In the genomic region with DNA sequence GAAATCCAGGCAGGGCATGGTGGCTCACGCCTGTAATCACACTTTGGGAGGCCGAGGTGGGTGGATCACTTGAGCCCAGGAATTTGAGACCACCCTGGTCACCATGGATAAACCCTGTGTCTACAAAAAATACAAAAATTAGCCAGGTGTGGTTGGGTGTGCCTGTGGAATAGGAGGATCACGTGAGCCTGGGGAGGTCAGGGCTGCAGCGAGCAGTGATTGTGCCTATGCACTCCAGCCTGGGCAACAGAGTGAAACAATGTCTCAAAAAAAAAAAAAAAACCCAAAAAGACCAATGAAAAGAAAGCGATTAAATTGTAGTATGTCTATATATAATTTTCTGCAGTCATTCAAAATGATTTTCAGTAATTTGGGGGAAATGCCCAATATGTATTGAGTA, we compare ENCODE assay signal across 37 cellular contexts.
"Had no signal": no experiment of that assay in that cellular context is flagged by ENCODE, and none has a peak within 500 bp of the region (broad histone marks: within the 10 kb centered on the region; RNA-seq: fewer than 3 reads in every experiment).

No MANE protein-coding gene starts in this region.

- H3K27me3 Mint-ChIP-seq: activated CD4-positive, alpha-beta memory T cell treated with anti-CD3 and anti-CD28 coated beads, Interleukin-2, amount 10 ng/mL, durations not matched to agents 7 days and 5 days; activated CD4-positive, alpha-beta T cell treated with anti-CD3 and anti-CD28 coated beads for 36 hours; activated CD4-positive, alpha-beta T cell treated with anti-CD3 and anti-CD28 coated beads, Interleukin-2, amount 10 ng/mL, durations not matched to agents 7 days and 5 days; activated CD8-positive, alpha-beta memory T cell treated with anti-CD3 and anti-CD28 coated beads, Interleukin-2, amount 10 ng/mL, durations not matched to agents 7 days and 5 days; activated naive CD4-positive, alpha-beta T cell treated with anti-CD3 and anti-CD28 coated beads, Interleukin-2, amount 10 ng/mL, durations not matched to agents 7 days and 5 days; activated naive CD4-positive, alpha-beta T cell treated with anti-CD3 and anti-CD28 coated beads, Interleukin-2, amount 50 U/mL, for 24 hours; activated naive CD8-positive, alpha-beta T cell; activated naive CD8-positive, alpha-beta T cell treated with anti-CD3 and anti-CD28 coated beads, Interleukin-2, amount 10 ng/mL, durations not matched to agents 7 days and 5 days; activated naive CD8-positive, alpha-beta T cell treated with anti-CD3 and anti-CD28 coated beads, Interleukin-2, amount 50 U/mL, for 24 hours; activated T-cell treated with anti-CD3 and anti-CD28 coated beads, Interleukin-2, amount 50 U/mL, for 24 hours had no signal

- H3K9me3 ChIP-seq: ascending aorta, body of pancreas, breast epithelium had no signal

- H3K9me3 Mint-ChIP-seq: activated CD4-positive, alpha-beta memory T cell treated with anti-CD3 and anti-CD28 coated beads, Interleukin-2, amount 10 ng/mL, durations not matched to agents 7 days and 5 days; activated CD4-positive, alpha-beta T cell treated with anti-CD3 and anti-CD28 coated beads, Interleukin-2, amount 10 ng/mL, durations not matched to agents 7 days and 5 days; activated naive CD4-positive, alpha-beta T cell treated with anti-CD3 and anti-CD28 coated beads, Interleukin-2, amount 10 ng/mL, durations not matched to agents 7 days and 5 days; activated naive CD4-positive, alpha-beta T cell treated with anti-CD3 and anti-CD28 coated beads, Interleukin-2, amount 50 U/mL, for 24 hours; activated naive CD8-positive, alpha-beta T cell treated with anti-CD3 and anti-CD28 coated beads, Interleukin-2, amount 10 ng/mL, durations not matched to agents 7 days and 5 days; activated naive CD8-positive, alpha-beta T cell treated with anti-CD3 and anti-CD28 coated beads, Interleukin-2, amount 50 U/mL, for 24 hours; activated T-cell treated with anti-CD3 and anti-CD28 coated beads, Interleukin-2, amount 50 U/mL, for 24 hours; activated T-helper 2 cell treated with anti-CD3 and anti-CD28 coated beads, Interferon-gamma antibody, Interleukin-2, Interleukin-4, amounts not matched to agents 10 μg/mL and 5 μg/mL and 100 μg/mL, durations not matched to agents 14 hours and 24 hours and 36 hours; T-helper 1 cell treated with Interleukin-12 subunit alpha and Interleukin-12 subunit beta and Interleukin-4 antibody, amounts not matched to agents 30 μg/mL and 1 μg/mL, for 36 hours; T-helper 2 cell treated with Interferon-gamma antibody and Interleukin-4, amounts not matched to agents 5 μg/mL and 100 μg/mL, for 36 hours; WTC11 had no signal

- ATAC-seq: activated CD4-positive, alpha-beta T cell treated with anti-CD3 and anti-CD28 coated beads for 36 hours; activated CD4-positive, CD25-positive, alpha-beta regulatory T cell treated with anti-CD3 and anti-CD28 coated beads, Interleukin-2, amount 50 U/mL, for 24 hours; activated CD8-positive, alpha-beta memory T cell treated with anti-CD3 and anti-CD28 coated beads, Interleukin-2, amount 10 ng/mL, durations not matched to agents 7 days and 5 days; activated CD8-positive, alpha-beta T cell treated with anti-CD3 and anti-CD28 coated beads, Interleukin-2, amount 10 ng/mL, durations not matched to agents 7 days and 5 days; activated naive CD8-positive, alpha-beta T cell treated with anti-CD3 and anti-CD28 coated beads, Interleukin-2, amount 50 U/mL, for 24 hours; body of pancreas; WTC11 had no signal

- H3K36me3 ChIP-seq: breast epithelium had no signal

- H3K4me1 Mint-ChIP-seq: WTC11 had no signal

- H3K27ac Mint-ChIP-seq: activated CD4-positive, alpha-beta memory T cell treated with anti-CD3 and anti-CD28 coated beads, Interleukin-2, amount 10 ng/mL, durations not matched to agents 7 days and 5 days; activated CD4-positive, alpha-beta T cell treated with anti-CD3 and anti-CD28 coated beads for 36 hours; activated CD8-positive, alpha-beta memory T cell treated with anti-CD3 and anti-CD28 coated beads, Interleukin-2, amount 10 ng/mL, durations not matched to agents 7 days and 5 days; activated CD8-positive, alpha-beta T cell treated with anti-CD3 and anti-CD28 coated beads, Interleukin-2, amount 10 ng/mL, durations not matched to agents 7 days and 5 days; activated naive CD4-positive, alpha-beta T cell treated with anti-CD3 and anti-CD28 coated beads, Interleukin-2, amount 10 ng/mL, durations not matched to agents 7 days and 5 days; activated naive CD8-positive, alpha-beta T cell; activated naive CD8-positive, alpha-beta T cell treated with anti-CD3 and anti-CD28 coated beads, Interleukin-2, amount 10 ng/mL, durations not matched to agents 7 days and 5 days; activated naive CD8-positive, alpha-beta T cell treated with anti-CD3 and anti-CD28 coated beads, Interleukin-2, amount 50 U/mL, for 24 hours; activated T-cell treated with anti-CD3 and anti-CD28 coated beads, Interleukin-2, amount 50 U/mL, for 24 hours; activated T-helper 2 cell treated with anti-CD3 and anti-CD28 coated beads, Interferon-gamma antibody, Interleukin-2, Interleukin-4, amounts not matched to agents 10 μg/mL and 5 μg/mL and 100 μg/mL, durations not matched to agents 14 hours and 24 hours and 36 hours; T-helper 1 cell treated with Interleukin-12 subunit alpha and Interleukin-12 subunit beta and Interleukin-4 antibody, amounts not matched to agents 30 μg/mL and 1 μg/mL, for 36 hours; T-helper 2 cell treated with Interferon-gamma antibody and Interleukin-4, amounts not matched to agents 5 μg/mL and 100 μg/mL, for 36 hours; WTC11 had no signal

- H3K4me3 Mint-ChIP-seq: activated CD4-positive, alpha-beta memory T cell treated with anti-CD3 and anti-CD28 coated beads, Interleukin-2, amount 10 ng/mL, durations not matched to agents 7 days and 5 days; activated CD4-positive, alpha-beta T cell treated with anti-CD3 and anti-CD28 coated beads for 36 hours; activated CD4-positive, alpha-beta T cell treated with anti-CD3 and anti-CD28 coated beads, Interleukin-2, amount 10 ng/mL, durations not matched to agents 7 days and 5 days; activated CD8-positive, alpha-beta memory T cell treated with anti-CD3 and anti-CD28 coated beads, Interleukin-2, amount 10 ng/mL, durations not matched to agents 7 days and 5 days; activated CD8-positive, alpha-beta T cell treated with anti-CD3 and anti-CD28 coated beads, Interleukin-2, amount 10 ng/mL, durations not matched to agents 7 days and 5 days; activated naive CD4-positive, alpha-beta T cell treated with anti-CD3 and anti-CD28 coated beads, Interleukin-2, amount 10 ng/mL, durations not matched to agents 7 days and 5 days; activated naive CD4-positive, alpha-beta T cell treated with anti-CD3 and anti-CD28 coated beads, Interleukin-2, amount 50 U/mL, for 24 hours; activated naive CD8-positive, alpha-beta T cell; activated naive CD8-positive, alpha-beta T cell treated with anti-CD3 and anti-CD28 coated beads, Interleukin-2, amount 10 ng/mL, durations not matched to agents 7 days and 5 days; activated naive CD8-positive, alpha-beta T cell treated with anti-CD3 and anti-CD28 coated beads, Interleukin-2, amount 50 U/mL, for 24 hours; activated T-cell treated with anti-CD3 and anti-CD28 coated beads, Interleukin-2, amount 50 U/mL, for 24 hours; T-helper 1 cell treated with Interleukin-12 subunit alpha and Interleukin-12 subunit beta and Interleukin-4 antibody, amounts not matched to agents 30 μg/mL and 1 μg/mL, for 36 hours; T-helper 2 cell treated with Interferon-gamma antibody and Interleukin-4, amounts not matched to agents 5 μg/mL and 100 μg/mL, for 36 hours; WTC11 had no signal

- H3K27ac ChIP-seq: ascending aorta, body of pancreas, brain microvascular endothelial cell, breast epithelium, WERI-Rb-1 had no signal

- DNase-seq: activated CD4-positive, alpha-beta memory T cell treated with anti-CD3 and anti-CD28 coated beads, Interleukin-2, amount 10 ng/mL, durations not matched to agents 7 days and 5 days; activated CD4-positive, alpha-beta T cell treated with anti-CD3 and anti-CD28 coated beads for 1 hour; activated CD4-positive, alpha-beta T cell treated with anti-CD3 and anti-CD28 coated beads for 36 hours; activated CD4-positive, alpha-beta T cell treated with anti-CD3 and anti-CD28 coated beads for 48 hours; activated CD4-positive, alpha-beta T cell treated with anti-CD3 and anti-CD28 coated beads, Interleukin-2, amount 10 ng/mL, durations not matched to agents 7 days and 5 days; activated CD4-positive, alpha-beta T cell treated with anti-CD3 and anti-CD28 coated beads, Interleukin-2, amount 50 U/mL, for 48 hours; activated CD4-positive, CD25-positive, alpha-beta regulatory T cell; activated CD8-positive, alpha-beta memory T cell treated with anti-CD3 and anti-CD28 coated beads for 24 hours; activated CD8-positive, alpha-beta memory T cell treated with anti-CD3 and anti-CD28 coated beads, Interleukin-2, amount 10 ng/mL, durations not matched to agents 7 days and 5 days; activated CD8-positive, alpha-beta memory T cell treated with anti-CD3 and anti-CD28 coated beads, Interleukin-2, amount 50 U/mL, for 48 hours; activated CD8-positive, alpha-beta T cell treated with anti-CD3 and anti-CD28 coated beads, Interleukin-2, amount 10 ng/mL, durations not matched to agents 7 days and 5 days; activated effector memory CD4-positive, alpha-beta T cell treated with Interleukin-2 at 50 U/mL for 16 hours; activated gamma-delta T cell; activated naive CD4-positive, alpha-beta T cell treated with anti-CD3 and anti-CD28 coated beads, Interleukin-2, amount 10 ng/mL, durations not matched to agents 7 days and 5 days; activated naive CD4-positive, alpha-beta T cell treated with Interleukin-2 at 50 U/mL for 16 hours; activated naive CD8-positive, alpha-beta T cell treated with anti-CD3 and anti-CD28 coated beads, Interleukin-2, amount 10 ng/mL, durations not matched to agents 7 days and 5 days; activated naive CD8-positive, alpha-beta T cell treated with anti-CD3 and anti-CD28 coated beads, Interleukin-2, amount 50 U/mL, for 24 hours; activated T-cell treated with anti-CD3 and anti-CD28 coated beads, Interleukin-2, amount 50 U/mL, for 24 hours; activated T-cell treated with anti-CD3 and anti-CD28 coated beads, Interleukin-2, amount 50 U/mL, for 48 hours; amygdala; anterior cingulate cortex; body of pancreas; brain microvascular endothelial cell; central memory CD4-positive, alpha-beta T cell; T-helper 1 cell; T-helper 2 cell; T-helper 9 cell; WERI-Rb-1 had no signal

- H3K4me1 ChIP-seq: ascending aorta, body of pancreas, breast epithelium had no signal

- H3K4me3 ChIP-seq: ascending aorta, body of pancreas, breast epithelium had no signal

- H3K27me3 ChIP-seq: ascending aorta, body of pancreas, brain microvascular endothelial cell, breast epithelium had no signal
